ENCODE assay signal across 9 cellular contexts in the genomic region with DNA sequence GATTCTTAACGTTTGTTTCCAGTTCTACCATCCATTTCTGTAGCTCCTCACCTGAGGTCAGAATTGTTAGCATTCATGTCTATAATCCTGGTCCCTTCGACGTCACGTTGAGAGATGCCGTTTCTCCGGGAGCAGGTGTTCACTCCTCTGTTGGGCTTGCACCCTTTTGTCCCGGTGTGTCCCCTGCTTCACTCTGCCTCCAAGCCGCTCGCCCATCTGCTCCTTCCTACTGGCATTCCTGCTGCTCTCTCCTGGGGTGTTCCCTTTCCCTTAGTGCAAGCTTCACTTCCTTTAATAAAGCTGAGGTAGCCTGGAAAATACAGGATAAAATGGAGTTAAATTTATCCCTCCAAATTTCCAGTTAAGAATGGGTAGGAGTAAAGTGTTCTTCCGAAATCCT.
DNase-seq lines count a peak whose midpoint lies in the region; ATAC-seq and TF ChIP-seq lines count a peak whose summit lies in the region.
"Had no signal": no experiment of that assay in that cellular context is flagged by ENCODE, and none has a peak within 500 bp of the region (broad histone marks: within the 10 kb centered on the region; RNA-seq: fewer than 3 reads in every experiment).

No MANE protein-coding gene starts in this region.

- H3K9me3 Mint-ChIP-seq in WTC11, result peaks cover 9% of the 10 kb centered on the region; the same call in 1 of the 2 replicates
- H3K9me3 Mint-ChIP-seq in natural killer cell treated with Interleukin-12 subunit alpha and Interleukin-12 subunit beta and Interleukin-15 and Interleukin-18, amount 100 ng/mL, for 72 hours, result peaks cover 4% of the 10 kb centered on the region
- H3K9me3 Mint-ChIP-seq in activated T-helper 2 cell treated with anti-CD3 and anti-CD28 coated beads, Interferon-gamma antibody, Interleukin-2, Interleukin-4, amounts not matched to agents 10 μg/mL and 5 μg/mL and 100 μg/mL, durations not matched to agents 14 hours and 24 hours and 36 hours, result peaks cover 8% of the 10 kb centered on the region

- H3K4me3 Mint-ChIP-seq in WTC11, result no peak overlapping the region
- no peak overlapping the region for H3K4me3 Mint-ChIP-seq in natural killer cell treated with Interleukin-12 subunit alpha and Interleukin-12 subunit beta and Interleukin-15 and Interleukin-18, amount 100 ng/mL, for 72 hours
- no peak overlapping the region for H3K4me3 Mint-ChIP-seq in activated T-helper 2 cell treated with anti-CD3 and anti-CD28 coated beads, Interferon-gamma antibody, Interleukin-2, Interleukin-4, amounts not matched to agents 10 μg/mL and 5 μg/mL and 100 μg/mL, durations not matched to agents 14 hours and 24 hours and 36 hours (ENCODE audit: low read depth)

- H3K4me1 Mint-ChIP-seq in WTC11, result peaks cover 16% of the 10 kb centered on the region
- H3K4me1 Mint-ChIP-seq in natural killer cell treated with Interleukin-12 subunit alpha and Interleukin-12 subunit beta and Interleukin-15 and Interleukin-18, amount 100 ng/mL, for 72 hours (ENCODE audit: low read depth in 2 of 2), result peaks cover 33 to 35% of the 10 kb centered on the region in 2 donors
- peaks cover 35% of the 10 kb centered on the region for H3K4me1 Mint-ChIP-seq in activated T-helper 2 cell treated with anti-CD3 and anti-CD28 coated beads, Interferon-gamma antibody, Interleukin-2, Interleukin-4, amounts not matched to agents 10 μg/mL and 5 μg/mL and 100 μg/mL, durations not matched to agents 14 hours and 24 hours and 36 hours (ENCODE audit: low read depth)

- POLR2A ChIA-PET in WTC11 (lab: Charles Lee), result interaction anchor here (0.7 kb wide), 1 partner anchor 184 kb away, joined by 3 read pairs; no protein-coding TSS in a partner anchor

- in situ Hi-C loops in G401 (cut with HindIII; ENCODE audit: low sequenced_read_pairs), result no loop called here

- DNase-seq in NCI-H510A treated with DMSO at 0.1 percent for 48 hours (lab: John Stamatoyannopoulos, UW) (peak; percentile 31), NCI-H510A (lab: John Stamatoyannopoulos, UW) (no peak), G401 (ENCODE audit: low spot score) (peak; percentile 38), WTC11 (ENCODE audit: low spot score) (no peak), T-helper 1 cell (no peak), amniotic stem cell (lab: John Stamatoyannopoulos, UW) (no peak)
- DNase-seq in natural killer cell treated with Interleukin-12 subunit alpha and Interleukin-12 subunit beta and Interleukin-15 and Interleukin-18, amount 100 ng/mL, for 72 hours (ENCODE audit: low spot score), result no peak
- DNase-seq in activated T-helper 2 cell treated with anti-CD3 and anti-CD28 coated beads, Interferon-gamma antibody, Interleukin-2, Interleukin-4, amounts not matched to agents 10 μg/mL and 5 μg/mL and 100 μg/mL, durations not matched to agents 14 hours and 24 hours and 36 hours (ENCODE audit: low spot score), result no peak
- DNase-seq: Karpas-422 had no signal

- no peaks in the 10 kb centered on the region for H3K27me3 Mint-ChIP-seq in WTC11 (ENCODE audit: low read depth)
- H3K27me3 Mint-ChIP-seq in natural killer cell treated with Interleukin-12 subunit alpha and Interleukin-12 subunit beta and Interleukin-15 and Interleukin-18, amount 100 ng/mL, for 72 hours, result no peaks in the 10 kb centered on the region
- H3K27me3 Mint-ChIP-seq in activated T-helper 2 cell treated with anti-CD3 and anti-CD28 coated beads, Interferon-gamma antibody, Interleukin-2, Interleukin-4, amounts not matched to agents 10 μg/mL and 5 μg/mL and 100 μg/mL, durations not matched to agents 14 hours and 24 hours and 36 hours (ENCODE audit: low read depth), result no peaks in the 10 kb centered on the region

- intact Hi-C loops in activated T-helper 2 cell treated with anti-CD3 and anti-CD28 coated beads, Interferon-gamma antibody, Interleukin-2, Interleukin-4, amounts not matched to agents 10 μg/mL and 5 μg/mL and 100 μg/mL, durations not matched to agents 14 hours and 24 hours and 36 hours (cut with micrococcal nuclease), result loop anchor here (1.0 to 5.0 kb wide), 5 partner anchors 26 to 250 kb away; no protein-coding TSS in a partner anchor

- CTCF ChIA-PET in WTC11 (lab: Charles Lee), result interaction anchor here (1.2 to 2.3 kb wide), 2 partner anchors 54 to 159 kb away, joined by 4 to 6 read pairs; no protein-coding TSS in a partner anchor

- TF ChIP-seq CTCF in WTC11 (IDR thresholded peaks at IDR 0.05), result no peak

- ATAC-seq in WTC11, result no peak
- ATAC-seq in natural killer cell treated with Interleukin-12 subunit alpha and Interleukin-12 subunit beta and Interleukin-15 and Interleukin-18, amount 100 ng/mL, for 72 hours, result no peak

- H3K36me3 Mint-ChIP-seq in WTC11, result peaks cover 22% of the 10 kb centered on the region
- H3K36me3 Mint-ChIP-seq in natural killer cell treated with Interleukin-12 subunit alpha and Interleukin-12 subunit beta and Interleukin-15 and Interleukin-18, amount 100 ng/mL, for 72 hours, result peaks cover 17% of the 10 kb centered on the region
- H3K36me3 Mint-ChIP-seq in activated T-helper 2 cell treated with anti-CD3 and anti-CD28 coated beads, Interferon-gamma antibody, Interleukin-2, Interleukin-4, amounts not matched to agents 10 μg/mL and 5 μg/mL and 100 μg/mL, durations not matched to agents 14 hours and 24 hours and 36 hours (ENCODE audit: low read depth), result peaks cover 50% of the 10 kb centered on the region

- peak overlapping the region; percentile 37; the same call in 1 of the 2 replicates for H3K27ac Mint-ChIP-seq in WTC11
- peak overlapping the region; percentile 59 to 68 for H3K27ac Mint-ChIP-seq in natural killer cell treated with Interleukin-12 subunit alpha and Interleukin-12 subunit beta and Interleukin-15 and Interleukin-18, amount 100 ng/mL, for 72 hours
- H3K27ac Mint-ChIP-seq in activated T-helper 2 cell treated with anti-CD3 and anti-CD28 coated beads, Interferon-gamma antibody, Interleukin-2, Interleukin-4, amounts not matched to agents 10 μg/mL and 5 μg/mL and 100 μg/mL, durations not matched to agents 14 hours and 24 hours and 36 hours, result no peak overlapping the region

TF ChIP-seq in WTC11, 78 proteins besides CTCF, POLR2A, EP300 and RAD21 (continues in another document):
- no peak for TF ChIP-seq SP1 (CRISPR knock-in tag; conservative IDR thresholded peaks at IDR 0.05)
- TF ChIP-seq KAT7 (CRISPR knock-in tag; IDR thresholded peaks at IDR 0.05; ENCODE audit: borderline replicate concordance), result no peak
- TF ChIP-seq ZBTB43 (CRISPR knock-in tag; IDR thresholded peaks at IDR 0.05), result no peak
- no peak for TF ChIP-seq E2F1 (CRISPR knock-in tag; IDR thresholded peaks at IDR 0.05)
- TF ChIP-seq, protein P1, sequence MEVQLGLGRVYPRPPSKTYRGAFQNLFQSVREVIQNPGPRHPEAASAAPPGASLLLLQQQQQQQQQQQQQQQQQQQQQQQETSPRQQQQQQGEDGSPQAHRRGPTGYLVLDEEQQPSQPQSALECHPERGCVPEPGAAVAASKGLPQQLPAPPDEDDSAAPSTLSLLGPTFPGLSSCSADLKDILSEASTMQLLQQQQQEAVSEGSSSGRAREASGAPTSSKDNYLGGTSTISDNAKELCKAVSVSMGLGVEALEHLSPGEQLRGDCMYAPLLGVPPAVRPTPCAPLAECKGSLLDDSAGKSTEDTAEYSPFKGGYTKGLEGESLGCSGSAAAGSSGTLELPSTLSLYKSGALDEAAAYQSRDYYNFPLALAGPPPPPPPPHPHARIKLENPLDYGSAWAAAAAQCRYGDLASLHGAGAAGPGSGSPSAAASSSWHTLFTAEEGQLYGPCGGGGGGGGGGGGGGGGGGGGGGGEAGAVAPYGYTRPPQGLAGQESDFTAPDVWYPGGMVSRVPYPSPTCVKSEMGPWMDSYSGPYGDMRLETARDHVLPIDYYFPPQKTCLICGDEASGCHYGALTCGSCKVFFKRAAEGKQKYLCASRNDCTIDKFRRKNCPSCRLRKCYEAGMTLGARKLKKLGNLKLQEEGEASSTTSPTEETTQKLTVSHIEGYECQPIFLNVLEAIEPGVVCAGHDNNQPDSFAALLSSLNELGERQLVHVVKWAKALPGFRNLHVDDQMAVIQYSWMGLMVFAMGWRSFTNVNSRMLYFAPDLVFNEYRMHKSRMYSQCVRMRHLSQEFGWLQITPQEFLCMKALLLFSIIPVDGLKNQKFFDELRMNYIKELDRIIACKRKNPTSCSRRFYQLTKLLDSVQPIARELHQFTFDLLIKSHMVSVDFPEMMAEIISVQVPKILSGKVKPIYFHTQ (CRISPR knock-in tag; IDR thresholded peaks at IDR 0.05), result no peak
- TF ChIP-seq CREB1 (CRISPR knock-in tag; IDR thresholded peaks at IDR 0.05), result no peak
- TF ChIP-seq USF1 (CRISPR knock-in tag; IDR thresholded peaks at IDR 0.05), result no peak
- TF ChIP-seq JUN (CRISPR knock-in tag; IDR thresholded peaks at IDR 0.05), result no peak
- no peak for TF ChIP-seq SOX15 (CRISPR knock-in tag; IDR thresholded peaks at IDR 0.05)
- TF ChIP-seq ELF4 (CRISPR knock-in tag; IDR thresholded peaks at IDR 0.05; ENCODE audit: low read depth), result no peak
- no peak for TF ChIP-seq NFATC4 (CRISPR knock-in tag; IDR thresholded peaks at IDR 0.05)
- TF ChIP-seq OVOL2 (CRISPR knock-in tag; IDR thresholded peaks at IDR 0.05; ENCODE audit: borderline replicate concordance), result no peak

Comparison
In these comparisons a context has a peak if more than half of its experiments do, and no peak if none do; other contexts are left out.
1. DNase-seq: peak in NCI-H510A treated with DMSO at 0.1 percent for 48 hours (single experiment) and G401 (single experiment); none in NCI-H510A (single experiment), WTC11 (single experiment), natural killer cell treated with Interleukin-12 subunit alpha and Interleukin-12 subunit beta and Interleukin-15 and Interleukin-18, amount 100 ng/mL, for 72 hours (single experiment), activated T-helper 2 cell treated with anti-CD3 and anti-CD28 coated beads, Interferon-gamma antibody, Interleukin-2, Interleukin-4, amounts not matched to agents 10 μg/mL and 5 μg/mL and 100 μg/mL, durations not matched to agents 14 hours and 24 hours and 36 hours (single experiment), T-helper 1 cell (0 of 5) and amniotic stem cell (single experiment).